In the genomic region with DNA sequence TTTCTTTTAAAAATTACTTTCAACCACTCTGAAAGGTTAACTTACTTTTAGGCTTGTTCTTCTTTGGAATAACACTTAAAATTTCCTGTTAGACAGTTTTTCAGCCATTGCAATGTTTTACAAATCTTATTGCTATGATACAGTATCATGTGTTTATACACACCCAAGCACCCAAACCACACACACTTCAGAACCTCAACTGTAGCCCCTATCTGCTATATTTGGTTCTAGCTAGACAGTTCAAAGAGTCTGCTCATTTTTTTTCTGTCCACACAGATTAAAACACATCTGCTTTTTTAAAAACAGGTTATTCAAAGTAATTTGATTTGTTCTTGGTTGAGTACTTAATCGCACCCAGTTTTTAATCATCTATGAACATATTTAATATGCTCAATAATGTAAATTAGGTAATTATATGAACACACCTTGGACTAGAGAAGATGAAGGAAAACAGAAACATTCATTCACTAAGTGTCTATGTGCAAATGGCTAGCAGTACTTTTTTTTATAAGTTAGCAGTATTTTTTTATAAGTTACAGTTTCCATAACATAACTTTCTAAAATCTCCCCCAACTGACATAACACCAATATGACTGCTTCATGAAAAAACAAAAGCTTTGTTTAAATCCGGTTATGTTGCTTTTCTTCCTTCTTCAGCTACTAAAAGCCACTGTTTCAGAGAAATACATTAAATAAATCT, we compare ENCODE assay signal across 1 cellular context.
TF ChIP-seq lines count a peak whose summit lies in the region.

No MANE protein-coding gene starts in this region.

TF ChIP-seq in WTC11, 78 proteins besides CTCF, POLR2A, EP300 and RAD21 (continued from another document):
- no peak for TF ChIP-seq FOXJ3 (CRISPR knock-in tag; IDR thresholded peaks at IDR 0.05; ENCODE audit: borderline replicate concordance)
- TF ChIP-seq ZNF263 (CRISPR knock-in tag; IDR thresholded peaks at IDR 0.05; ENCODE audit: low read depth), result no peak
- TF ChIP-seq NFE2L1 (CRISPR knock-in tag; IDR thresholded peaks at IDR 0.05), result no peak
